In the genomic region with DNA sequence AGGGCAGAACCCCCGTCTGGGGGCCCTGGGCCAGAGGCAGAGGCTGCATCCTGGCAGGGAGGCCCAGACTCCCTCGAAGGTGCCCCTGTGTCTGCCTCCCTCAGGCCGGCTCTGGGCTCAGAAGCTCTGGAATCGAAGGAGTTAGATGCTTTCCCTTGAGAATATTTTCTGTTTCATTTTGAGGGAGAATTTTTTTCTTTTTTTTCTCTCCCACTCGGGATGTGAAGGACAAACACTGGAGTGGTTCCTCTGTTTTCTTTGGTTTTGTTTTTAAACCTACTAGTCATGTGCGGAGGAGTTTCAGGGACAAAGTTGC, we compare ENCODE assay signal across 22 cellular contexts. TPM values are rescaled to one million over a fixed set of nuclear protein-coding genes. Genes with fewer than 3 reads are reported as not detected.
A peak's percentile ranks its signal among the peaks of the same experiment; 100 is the strongest.
DNase-seq lines count a peak whose midpoint lies in the region; ATAC-seq and TF ChIP-seq lines count a peak whose summit lies in the region.
"Had no signal": no experiment of that assay in that cellular context is flagged by ENCODE, and none has a peak within 500 bp of the region (broad histone marks: within the 10 kb centered on the region; RNA-seq: fewer than 3 reads in every experiment).

No MANE protein-coding gene starts in this region.

- no peaks in the 10 kb centered on the region for H3K9me3 ChIP-seq in ovary
- no peaks in the 10 kb centered on the region for H3K9me3 ChIP-seq in tibial nerve
- H3K9me3 ChIP-seq: A549, BLaER1, Peyer's patch had no signal

- peaks cover 0 to 4% (median 4%) of the 10 kb centered on the region in 5 experiments for H3K9me3 Mint-ChIP-seq in brain

- H3K27ac ChIP-seq in ovary, result peak overlapping the region; percentile 85
- peak overlapping the region; percentile 9 to 88 (median 67) for H3K27ac ChIP-seq in tibial nerve
- H3K27ac ChIP-seq: A549, BLaER1, GM23248, Peyer's patch had no signal

- H3K36me3 ChIP-seq in ovary, result no peaks in the 10 kb centered on the region
- H3K36me3 ChIP-seq in tibial nerve, result no peaks in the 10 kb centered on the region
- H3K36me3 ChIP-seq: BLaER1, Peyer's patch had no signal

- H3K4me1 Mint-ChIP-seq in brain, result peaks cover 72% of the 10 kb centered on the region
- H3K4me1 Mint-ChIP-seq: CD4-positive, alpha-beta memory T cell had no signal

- H3K27me3 ChIP-seq in ovary, result no peaks in the 10 kb centered on the region
- H3K27me3 ChIP-seq in tibial nerve, result peaks cover 0 to 4% of the 10 kb centered on the region in 2 donors
- H3K27me3 ChIP-seq: Peyer's patch had no signal

- H3K27ac Mint-ChIP-seq in brain, result peak overlapping the region; percentile 56 to 94 (median 83)
- H3K27ac Mint-ChIP-seq: CD4-positive, alpha-beta memory T cell had no signal

- DNase-seq in inferior parietal cortex (ENCODE audit: extremely low spot score) (peak; percentile 17), ovary (peak in 1 of 5 donors; percentile 39), tibial nerve (ENCODE audit: low spot score in 2 of 2) (no peak), putamen (ENCODE audit: low spot score) (no peak), COR-L47 (lab: John Stamatoyannopoulos, UW) (no peak)
- DNase-seq in activated CD4-positive, CD25-positive, alpha-beta regulatory T cell treated with anti-CD3 and anti-CD28 coated beads, Interleukin-2, amount 50 U/mL, for 72 hours, result no peak
- DNase-seq: Calu3; CD4-positive, alpha-beta memory T cell; GM23248; HCEC 1CT; IMR-90; NCI-H1436 treated with DMSO at 0.1 percent for 48 hours; NCI-H2081; NCI-H2171 treated with DMSO at 0.1 percent for 48 hours; NCI-H446; Peyer's patch had no signal

- TF ChIP-seq CTCF in brain (conservative IDR thresholded peaks at IDR 0.05), result no peak
- no peak for TF ChIP-seq CTCF in ovary (IDR thresholded peaks at IDR 0.05)
- TF ChIP-seq CTCF in tibial nerve (IDR thresholded peaks at IDR 0.05), result no peak

- TF ChIP-seq EP300 in ovary (IDR thresholded peaks at IDR 0.05) (no peak), tibial nerve (IDR thresholded peaks at IDR 0.05) (no peak)

- H3K27me3 Mint-ChIP-seq in brain, result no peaks in the 10 kb centered on the region

- peak overlapping the region in 1 of 5 experiments; percentile 51 for H3K4me3 Mint-ChIP-seq in brain
- H3K4me3 Mint-ChIP-seq: CD4-positive, alpha-beta memory T cell had no signal

- H3K36me3 Mint-ChIP-seq in brain, result no peaks in the 10 kb centered on the region
- H3K36me3 Mint-ChIP-seq: CD4-positive, alpha-beta memory T cell had no signal

- H3K4me3 ChIP-seq in ovary, result no peak overlapping the region
- no peak overlapping the region for H3K4me3 ChIP-seq in tibial nerve
- H3K4me3 ChIP-seq: A549, BLaER1, GM12878, GM23248, Peyer's patch had no signal

- intact Hi-C loops in ovary (cut with DNase I), result no loop called here

- H3K4me1 ChIP-seq in ovary (ENCODE audit: insufficient read depth) (peaks cover 23% of the 10 kb centered on the region), tibial nerve (peaks cover 0 to 69% (median 26%) of the 10 kb centered on the region in 4 donors)
- H3K4me1 ChIP-seq: A549, Peyer's patch had no signal

- TF ChIP-seq POLR2A in ovary (IDR thresholded peaks at IDR 0.05), result no peak
- no peak for TF ChIP-seq POLR2A in tibial nerve (IDR thresholded peaks at IDR 0.05)

- ATAC-seq in esophagus mucosa, result no peak
- ATAC-seq: A549, GM12878 had no signal

- 6 to 14% (median 7%) methylated on average over 6 of the region's 6 CpGs for WGBS in ovary, 3 donors
- 37 to 47% methylated on average over 5 to 6 of the region's 6 CpGs for WGBS in tibial nerve, 2 donors

RNA-seq across cellular contexts. Expression of gene PRDM16, which starts 44.7 kb away (rescaled TPM):
- 2.4 TPM for polyA plus RNA-seq in brain (ENCODE audit: insufficient read depth, low read depth, low replicate concordance)
- 10 to 100 TPM in 2 of 7 donors, 1 to 10 TPM in 5; 1.1 to 17.3 (median 4.3) TPM for total RNA-seq in ovary
- polyA plus RNA-seq in ovary, result 1 to 10 TPM; 1.3 to 1.9 TPM
- 10 to 100 TPM in 3 of 4 donors, 1 to 10 TPM in 1; 5.9 to 41.7 (median 11.2) TPM for total RNA-seq in tibial nerve
- 0.44 TPM for total RNA-seq in esophagus mucosa
- total RNA-seq: CD4-positive, alpha-beta memory T cell; GM23248; IMR-90; M059J had no signal
- polyA plus RNA-seq: CD4-positive, alpha-beta memory T cell; GM12878 had no signal
